Comparison of ENCODE assay signal across 21 cellular contexts in the genomic region with DNA sequence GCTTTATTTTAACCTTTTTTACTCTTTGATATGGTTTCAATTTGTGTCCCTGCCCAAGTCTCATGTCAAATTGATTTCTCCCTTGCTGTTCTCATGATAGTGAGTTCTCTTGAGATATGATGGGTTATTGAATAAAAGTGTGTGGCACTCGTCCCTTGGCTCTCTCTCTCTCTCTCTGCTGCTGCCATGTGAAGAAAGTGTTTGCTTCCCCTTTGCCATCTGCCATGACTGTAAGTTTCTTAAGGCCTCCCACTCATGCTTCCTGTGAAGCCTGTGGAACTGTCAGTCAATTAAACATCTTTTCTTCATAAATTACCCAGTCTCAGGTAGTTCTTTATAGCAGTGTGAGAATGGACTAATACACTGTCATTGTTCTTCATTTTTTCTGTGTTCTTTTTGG. TPM values are rescaled to one million over a fixed set of nuclear protein-coding genes. Genes with fewer than 3 reads are reported as not detected.
DNase-seq lines count a peak whose midpoint lies in the region; ATAC-seq, FAIRE-seq and TF ChIP-seq lines count a peak whose summit lies in the region.
"Had no signal": no experiment of that assay in that cellular context is flagged by ENCODE, and none has a peak within 500 bp of the region (broad histone marks: within the 10 kb centered on the region; RNA-seq: fewer than 3 reads in every experiment).

No MANE protein-coding gene starts in this region.

- H3K27ac ChIP-seq in astrocyte (ENCODE audit: low read depth, low read length) = no peak overlapping the region
- no peak overlapping the region for H3K27ac ChIP-seq in ovary
- H3K27ac ChIP-seq: Peyer's patch had no signal

- no peak overlapping the region for H3K4me3 Mint-ChIP-seq in astrocyte (ENCODE audit: unreplicated experiment)
- H3K4me3 Mint-ChIP-seq: GM23338 had no signal

- no peak for TF ChIP-seq EP300 in ovary (IDR thresholded peaks at IDR 0.05)

- no peaks in the 10 kb centered on the region for H3K27me3 Mint-ChIP-seq in astrocyte (ENCODE audit: low read depth, unreplicated experiment)

- no peak for TF ChIP-seq CTCF in astrocyte (IDR thresholded peaks at IDR 0.05; ENCODE audit: insufficient read depth, low read depth, low read length)
- no peak for TF ChIP-seq CTCF in ovary (IDR thresholded peaks at IDR 0.05)

- TF ChIP-seq POLR2A in ovary (IDR thresholded peaks at IDR 0.05) = no peak

- no peaks in the 10 kb centered on the region for H3K9me3 ChIP-seq in astrocyte (ENCODE audit: insufficient read depth, low read depth, low read length)
- no peaks in the 10 kb centered on the region for H3K9me3 ChIP-seq in ovary
- H3K9me3 ChIP-seq: Peyer's patch had no signal

- H3K4me1 ChIP-seq in astrocyte (ENCODE audit: insufficient read depth, low read length) = no peaks in the 10 kb centered on the region
- H3K4me1 ChIP-seq in ovary (ENCODE audit: insufficient read depth) = no peaks in the 10 kb centered on the region
- H3K4me1 ChIP-seq: Peyer's patch had no signal

- H3K27me3 ChIP-seq in astrocyte (ENCODE audit: insufficient read depth, low read length) (no peaks in the 10 kb centered on the region), ovary (no peaks in the 10 kb centered on the region)
- H3K27me3 ChIP-seq: Peyer's patch had no signal

- H3K4me3 ChIP-seq in astrocyte (ENCODE audit: insufficient read depth, low read depth, low read length) = no peak overlapping the region
- no peak overlapping the region for H3K4me3 ChIP-seq in ovary
- H3K4me3 ChIP-seq: GM23338, Peyer's patch had no signal

- H3K36me3 ChIP-seq in astrocyte (ENCODE audit: insufficient read depth, low read length) (no peaks in the 10 kb centered on the region), ovary (no peaks in the 10 kb centered on the region)
- H3K36me3 ChIP-seq: Peyer's patch had no signal

- H3K4me2 ChIP-seq in astrocyte (ENCODE audit: low read length) = no peak overlapping the region
- H3K4me2 ChIP-seq: GM23338 had no signal

- H3K9me3 Mint-ChIP-seq in astrocyte (ENCODE audit: unreplicated experiment) = no peaks in the 10 kb centered on the region
- H3K9me3 Mint-ChIP-seq: GM23338 had no signal

- H3K4me1 Mint-ChIP-seq in astrocyte (ENCODE audit: low read depth, unreplicated experiment) = peaks cover 4% of the 10 kb centered on the region

- no peaks in the 10 kb centered on the region for H4K20me1 ChIP-seq in astrocyte (ENCODE audit: insufficient read depth, low read length)

- 56 to 70% (median 57%) methylated on average over 1 of the region's 1 CpG for WGBS in ovary, 3 donors

- H3K79me2 ChIP-seq in astrocyte (ENCODE audit: insufficient read depth, low read length) = no peaks in the 10 kb centered on the region

- no peak overlapping the region for H3K9ac ChIP-seq in astrocyte (ENCODE audit: low read length)

- no peak for FAIRE-seq in astrocyte (lab: Jason Lieb, UNC)
- FAIRE-seq: GM12891 had no signal

- intact Hi-C loops in ovary (cut with DNase I) = no loop called here

- ATAC-seq in HG03196 (IDR thresholded peaks at IDR 0.05; ENCODE audit: unreplicated experiment) = no peak
- ATAC-seq: GM23338 had no signal

- DNase-seq in NOMO-1 treated with DMSO at 0.1 percent for 48 hours (lab: John Stamatoyannopoulos, UW; ENCODE audit: unreplicated experiment) = peak; percentile 2
- DNase-seq in NOMO-1 treated with dmso at 0.1 percent for 144 hours (lab: John Stamatoyannopoulos, UW; ENCODE audit: unreplicated experiment) = no peak
- peak; percentile 9 for DNase-seq in SIG-M5 (lab: John Stamatoyannopoulos, UW)
- DNase-seq in astrocyte (ENCODE audit: low read depth) = no peak
- no peak for DNase-seq in ovary
- no peak for DNase-seq in DMS 273 (lab: John Stamatoyannopoulos, UW; ENCODE audit: unreplicated experiment)
- no peak for DNase-seq in cerebellar nuclear complex (lab: John Stamatoyannopoulos, UW)
- DNase-seq: 8988T; C1 segment of cervical spinal cord; COR-L47; KG1; MM.1S; NCI-H2107; NCI-H226; NCI-H526 treated with DMSO at 0.1 percent for 48 hours; NK-92 treated with Interleukin-12 subunit alpha and Interleukin-12 subunit beta, amount 100 ng/mL, for 24 hours; Peyer's patch; Right ventricle myocardium superior had no signal

- peak overlapping the region; percentile 9 for H3K27ac Mint-ChIP-seq in astrocyte (ENCODE audit: unreplicated experiment)

- peaks cover 3% of the 10 kb centered on the region for H3K36me3 Mint-ChIP-seq in astrocyte (ENCODE audit: low read depth, unreplicated experiment)

- no peak overlapping the region for H2AFZ ChIP-seq in astrocyte (ENCODE audit: low read depth, low read length)
- H2AFZ ChIP-seq: GM23338 had no signal

RNA-seq across cellular contexts. Expression of gene LIN28B, which starts 48.5 kb away (rescaled TPM):
- total RNA-seq in astrocyte = 24.1 and 29.0 TPM in 2 replicates
- under 1 TPM in 1 of 7 donors, not detected in 6; 0.15 TPM for total RNA-seq in ovary
- not detected for polyA plus RNA-seq in ovary
- total RNA-seq: Peyer's patch, Right ventricle myocardium superior had no signal

Comparison
In these comparisons a context has a peak if more than half of its experiments do, and no peak if none do; other contexts are left out.
1. DNase-seq: peak in NOMO-1 treated with DMSO at 0.1 percent for 48 hours (single experiment) and SIG-M5 (single experiment); none in NOMO-1 treated with dmso at 0.1 percent for 144 hours (single experiment), astrocyte (single experiment), ovary (0 of 5), DMS 273 (single experiment) and cerebellar nuclear complex (0 of 2).
2. RNA of gene LIN28B, which starts 48.5 kb away (total RNA-seq): 24.1 to 29.0 TPM in astrocyte; 0.15 TPM in ovary; every median in the first group is over 10 times any median in the second.